ENCODE assay signal across 8 cellular contexts in the genomic region with DNA sequence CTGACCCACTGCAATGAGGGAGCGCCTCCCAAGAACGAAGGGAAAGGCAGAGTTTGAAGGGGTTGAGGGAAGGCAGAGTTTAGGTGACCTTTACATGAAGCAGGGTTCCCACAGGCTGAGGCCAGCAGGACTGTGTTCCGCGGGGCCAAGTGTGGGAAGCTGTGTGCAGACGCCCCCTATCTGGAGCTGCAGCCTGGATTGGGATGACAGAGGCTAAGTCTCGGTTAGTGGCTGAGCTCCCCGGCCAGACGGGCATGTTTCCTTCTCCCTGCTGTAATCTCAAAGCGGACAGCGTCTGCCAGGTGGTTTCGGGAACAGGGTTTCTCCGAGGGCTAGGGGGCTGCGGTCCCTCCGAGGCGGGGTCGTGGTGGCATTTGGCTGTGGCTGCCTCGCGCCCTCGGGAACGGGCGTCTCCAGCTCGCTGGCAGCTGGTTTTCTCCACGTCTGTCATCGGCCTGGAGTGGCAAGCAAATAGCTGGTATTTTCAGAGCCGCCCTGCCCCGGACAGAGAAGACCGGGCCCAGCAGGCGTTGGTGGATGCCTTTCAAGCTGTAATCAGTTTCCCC. TPM values are rescaled to one million over a fixed set of nuclear protein-coding genes. Genes with fewer than 3 reads are reported as not detected.
DNase-seq lines count a peak whose midpoint lies in the region; ATAC-seq and TF ChIP-seq lines count a peak whose summit lies in the region.

No MANE protein-coding gene starts in this region.

- peaks cover 22% of the 10 kb centered on the region for H3K27me3 Mint-ChIP-seq in activated naive CD8-positive, alpha-beta T cell treated with anti-CD3 and anti-CD28 coated beads, Interleukin-2, amount 10 ng/mL, durations not matched to agents 7 days and 5 days

- no peak overlapping the region for H3K27ac ChIP-seq in A673 (ENCODE audit: low read depth, low read length, poor library complexity, severe bottlenecking)
- H3K27ac ChIP-seq in neutrophil = peak overlapping the region; percentile 91

- ATAC-seq in HG02973 (IDR thresholded peaks at IDR 0.05; ENCODE audit: unreplicated experiment) (peak; percentile 7), Right ventricle myocardium superior (ENCODE audit: poor library complexity) (peak; percentile 82), GM18519 (IDR thresholded peaks at IDR 0.05; ENCODE audit: low FRiP score, unreplicated experiment) (no peak)
- peak; percentile 34 for ATAC-seq in activated naive CD8-positive, alpha-beta T cell treated with anti-CD3 and anti-CD28 coated beads, Interleukin-2, amount 10 ng/mL, durations not matched to agents 7 days and 5 days (ENCODE audit: low read depth)

- H3K4me3 ChIP-seq in A673 (ENCODE audit: low read depth, low read length, poor library complexity, severe bottlenecking) (peak overlapping the region; percentile 94), neutrophil (ENCODE audit: low read depth in 1 of 2, low read length in 1 of 2) (peak overlapping the region; percentile 65 to 93)

- H3K9me3 ChIP-seq in A673 (ENCODE audit: low read depth, low read length, poor library complexity, severe bottlenecking) (no peaks in the 10 kb centered on the region), neutrophil (no peaks in the 10 kb centered on the region)

- DNase-seq in A673 (ENCODE audit: low spot score) = peak; percentile 60
- DNase-seq in GM10248 (ENCODE audit: extremely low spot score) = no peak
- DNase-seq in NCI-H524 treated with DMSO at 0.1 percent for 48 hours (lab: John Stamatoyannopoulos, UW) = peak; percentile 14
- DNase-seq in activated naive CD8-positive, alpha-beta T cell treated with anti-CD3 and anti-CD28 coated beads, Interleukin-2, amount 10 ng/mL, durations not matched to agents 7 days and 5 days = no peak
- DNase-seq in Right ventricle myocardium superior = peak; percentile 83

- no peaks in the 10 kb centered on the region for H3K36me3 Mint-ChIP-seq in activated naive CD8-positive, alpha-beta T cell treated with anti-CD3 and anti-CD28 coated beads, Interleukin-2, amount 10 ng/mL, durations not matched to agents 7 days and 5 days

- intact Hi-C loops in A673 (cut with micrococcal nuclease; ENCODE audit: unreplicated experiment) (loop anchor here (5.0 kb wide), 1 partner anchor 170 kb away; no protein-coding TSS in a partner anchor), Right ventricle myocardium superior (cut with DNase I) (loop anchor here (5.0 kb wide), 1 partner anchor 50 kb away; the partner anchor contains the start of gene ENTPD6)

- CTCF ChIA-PET in A673 (lab: Charles Lee) = interaction anchor here (1.2 kb wide), 1 partner anchor 24 kb away, joined by 3 read pairs; no protein-coding TSS in a partner anchor
- CTCF ChIA-PET in GM10248 (lab: Yijun Ruan, JAX) = interaction anchor here (0.7 to 3.0 kb wide), 14 partner anchors 11 to 253 kb away, joined by 3 to 21 read pairs (median 3); partner anchors contain the start of gene ENTPD6

- BruUV-seq in A673 (replicated peaks; lab: Mats Ljungman, UMichigan) = no TSS peak

- peak overlapping the region; percentile 79 for H3K4me3 Mint-ChIP-seq in activated naive CD8-positive, alpha-beta T cell treated with anti-CD3 and anti-CD28 coated beads, Interleukin-2, amount 10 ng/mL, durations not matched to agents 7 days and 5 days

- POLR2A ChIA-PET in A673 (lab: Charles Lee; ENCODE audit: low non-redundant PET) (interaction anchor here (0.6 kb wide), 1 partner anchor 1889 kb away, joined by 4 read pairs; no protein-coding TSS in a partner anchor), GM10248 (lab: Yijun Ruan, JAX) (interaction anchor here (0.5 kb wide), 1 partner anchor 144 kb away, joined by 5 read pairs; no protein-coding TSS in a partner anchor)
- POLR2A ChIA-PET in activated naive CD8-positive, alpha-beta T cell treated with anti-CD3 and anti-CD28 coated beads, Interleukin-2, amount 10 ng/mL, durations not matched to agents 7 days and 5 days (lab: Charles Lee) = interaction anchor here (0.8 to 3.2 kb wide), 9 partner anchors 11 to 190 kb away, joined by 3 to 13 read pairs (median 6); partner anchors contain the start of genes ABHD12, ACSS1, ENTPD6 and GINS1

- H3K27me3 ChIP-seq in A673 (replicated peaks; ENCODE audit: insufficient read depth, low read depth, low read length, poor library complexity) = no peaks in the 10 kb centered on the region
- H3K27me3 ChIP-seq in neutrophil = peaks cover 19% of the 10 kb centered on the region

- H3K4me1 ChIP-seq in A673 (ENCODE audit: insufficient read depth, low read length, poor library complexity, severe bottlenecking) (peaks cover 9% of the 10 kb centered on the region), neutrophil (ENCODE audit: control insufficient read depth in 1 of 2, insufficient read depth in 1 of 2, low read depth in 1 of 2, low read length in 1 of 2) (peaks cover 18 to 22% of the 10 kb centered on the region in 2 experiments)

- peak overlapping the region; percentile 46 for H3K27ac Mint-ChIP-seq in activated naive CD8-positive, alpha-beta T cell treated with anti-CD3 and anti-CD28 coated beads, Interleukin-2, amount 10 ng/mL, durations not matched to agents 7 days and 5 days

- H3K36me3 ChIP-seq in A673 (ENCODE audit: insufficient read depth, low read length, poor library complexity, severe bottlenecking) (no peaks in the 10 kb centered on the region), neutrophil (no peaks in the 10 kb centered on the region)

- H3K4me1 Mint-ChIP-seq in activated naive CD8-positive, alpha-beta T cell treated with anti-CD3 and anti-CD28 coated beads, Interleukin-2, amount 10 ng/mL, durations not matched to agents 7 days and 5 days = peaks cover 36% of the 10 kb centered on the region

- TF ChIP-seq CTCF in A673 (conservative IDR thresholded peaks at IDR 0.05; ENCODE audit: low read depth, low read length) (peak; percentile 68), GM10248 (IDR thresholded peaks at IDR 0.05; ENCODE audit: control extremely low read depth, extremely low read depth, low read depth, missing control alignments) (peak; percentile 22), neutrophil (IDR thresholded peaks at IDR 0.05) (no peak)

- H3K9me3 Mint-ChIP-seq in activated naive CD8-positive, alpha-beta T cell treated with anti-CD3 and anti-CD28 coated beads, Interleukin-2, amount 10 ng/mL, durations not matched to agents 7 days and 5 days = no peaks in the 10 kb centered on the region

RNA-seq across cellular contexts. Expression of gene PYGB, which starts 0.7 kb away (rescaled TPM):
- total RNA-seq in A673 (2021) = 52.3 and 53.5 TPM in 2 replicates
- 10 to 100 TPM; 29.3 to 29.5 TPM for total RNA-seq in activated naive CD8-positive, alpha-beta T cell treated with anti-CD3 and anti-CD28 coated beads, Interleukin-2, amount 10 ng/mL, durations not matched to agents 7 days and 5 days
- 170 TPM for total RNA-seq in Right ventricle myocardium superior

RNA-seq across cellular contexts. Expression of gene ENTPD6, which starts 51.7 kb away (rescaled TPM):
- total RNA-seq in A673 (2021) (50.2 and 53.2 TPM in 2 replicates), Right ventricle myocardium superior (118 TPM)
- 10 to 100 TPM; 54.6 to 62.3 TPM for total RNA-seq in activated naive CD8-positive, alpha-beta T cell treated with anti-CD3 and anti-CD28 coated beads, Interleukin-2, amount 10 ng/mL, durations not matched to agents 7 days and 5 days

Comparison
In these comparisons a context has a peak if more than half of its experiments do, and no peak if none do; other contexts are left out.
1. DNase-seq: peak in A673 (single experiment), NCI-H524 treated with DMSO at 0.1 percent for 48 hours (single experiment) and Right ventricle myocardium superior (single experiment); none in GM10248 (single experiment) and activated naive CD8-positive, alpha-beta T cell treated with anti-CD3 and anti-CD28 coated beads, Interleukin-2, amount 10 ng/mL, durations not matched to agents 7 days and 5 days (single experiment).